In the genomic region with DNA sequence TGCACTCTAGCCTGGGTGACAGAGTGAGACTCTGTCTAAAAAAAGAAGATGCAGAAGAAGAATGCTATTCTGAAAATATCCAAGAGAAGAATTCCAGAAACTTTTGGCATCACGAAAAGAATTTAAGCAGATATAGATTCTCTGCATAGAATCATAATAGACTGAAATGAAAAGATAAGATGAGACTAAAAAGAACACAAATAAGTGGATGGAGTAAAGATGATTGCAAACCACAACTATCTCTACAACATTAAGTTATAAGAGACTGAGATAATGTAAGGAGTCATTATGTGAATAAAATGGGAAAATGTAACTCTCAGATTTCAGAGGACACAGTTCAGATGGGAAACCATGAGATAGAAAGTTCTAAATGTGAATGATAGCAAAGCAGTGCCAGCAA, we compare ENCODE assay signal across 24 cellular contexts.
DNase-seq lines count a peak whose midpoint lies in the region; ATAC-seq, FAIRE-seq and TF ChIP-seq lines count a peak whose summit lies in the region.
"Had no signal": no experiment of that assay in that cellular context is flagged by ENCODE, and none has a peak within 500 bp of the region (broad histone marks: within the 10 kb centered on the region; RNA-seq: fewer than 3 reads in every experiment).

No MANE protein-coding gene starts in this region.

- no peak for ATAC-seq in GM21390 (IDR thresholded peaks at IDR 0.05; ENCODE audit: unreplicated experiment)
- ATAC-seq: CD8-positive, alpha-beta T cell; GM12878 had no signal

- no peak for FAIRE-seq in GM19239 (lab: Jason Lieb, UNC)
- FAIRE-seq: A204.1, GM12878, GM12892, GM18507 had no signal

- no peaks in the 10 kb centered on the region for H3K9me2 ChIP-seq in SK-N-SH

- H3K9ac ChIP-seq in SK-N-SH: no peak overlapping the region
- H3K9ac ChIP-seq: BLaER1 treated with 17β-estradiol and CSF1 and Interleukin-3, amounts not matched to agents 10 nM and 100 nM had no signal

- H3K36me3 ChIP-seq in SK-N-SH (replicated peaks in 1 of 2; ENCODE audit: control insufficient read depth in 1 of 2, insufficient read depth in 2 of 2, low read length in 1 of 2): no peaks in the 10 kb centered on the region
- H3K36me3 ChIP-seq: BLaER1 treated with 17β-estradiol and CSF1 and Interleukin-3, amounts not matched to agents 10 nM and 100 nM had no signal

- H3F3A ChIP-seq in SK-N-SH (replicated peaks; ENCODE audit: insufficient read depth): peaks cover 46% of the 10 kb centered on the region

- H3K4me1 ChIP-seq in SK-N-SH (ENCODE audit: control insufficient read depth in 1 of 2, insufficient read depth in 2 of 2, low read depth in 1 of 2, low read length in 1 of 2): peaks cover 0 to 8% of the 10 kb centered on the region in 2 experiments; a peak in 1 of 4 replicates
- H3K4me1 ChIP-seq: BLaER1 treated with 17β-estradiol and CSF1 and Interleukin-3, amounts not matched to agents 10 nM and 100 nM had no signal

- H3K9me3 Mint-ChIP-seq in chondrocyte (ENCODE audit: low read depth): no peaks in the 10 kb centered on the region
- peaks cover 3% of the 10 kb centered on the region for H3K9me3 Mint-ChIP-seq in nephron
- H3K9me3 Mint-ChIP-seq: CD4-positive, alpha-beta T cell; CD8-positive, alpha-beta T cell had no signal

- H3K4me1 Mint-ChIP-seq in chondrocyte (ENCODE audit: low read depth): peaks cover 53% of the 10 kb centered on the region
- H3K4me1 Mint-ChIP-seq in nephron: peaks cover 40% of the 10 kb centered on the region
- H3K4me1 Mint-ChIP-seq: B cell had no signal

- no peaks in the 10 kb centered on the region for H3K27me3 ChIP-seq in SK-N-SH (ENCODE audit: insufficient read depth)
- H3K27me3 ChIP-seq: BLaER1 treated with 17β-estradiol and CSF1 and Interleukin-3, amounts not matched to agents 10 nM and 100 nM had no signal

- H3K4me2 ChIP-seq in SK-N-SH: no peak overlapping the region
- H3K4me2 ChIP-seq: BLaER1 treated with 17β-estradiol and CSF1 and Interleukin-3, amounts not matched to agents 10 nM and 100 nM had no signal

- no peak for TF ChIP-seq RAD21 in SK-N-SH (IDR thresholded peaks at IDR 0.05; ENCODE audit: low read length)

- 56% methylated on average over 1 of the region's 1 CpG for WGBS in SK-N-SH (ENCODE audit: low lambda C conversion rate)

- peak overlapping the region; percentile 18 for H3K27ac Mint-ChIP-seq in chondrocyte (ENCODE audit: unreplicated experiment)
- peak overlapping the region in 2 of 3 experiments; percentile 4 to 10 for H3K27ac Mint-ChIP-seq in nephron
- H3K27ac Mint-ChIP-seq: B cell; CD4-positive, alpha-beta T cell; CD8-positive, alpha-beta T cell had no signal

- no peak for DNase-seq in SK-N-SH
- no peak for DNase-seq in chondrocyte (ENCODE audit: low spot score)
- no peak for DNase-seq in COLO668 (lab: John Stamatoyannopoulos, UW; ENCODE audit: unreplicated experiment)
- DNase-seq in DMS153 (lab: John Stamatoyannopoulos, UW): no peak
- DNase-seq in GM19239 (ENCODE audit: insufficient read length, low spot score): no peak
- DNase-seq: 8988T; AML-193; CD4-positive, alpha-beta T cell; CD8-positive, alpha-beta T cell; COR-L47; DMS 273 treated with DMSO at 0.1 percent for 48 hours; DMS79; DND-41; EL; GDM1 had no signal

- peak overlapping the region in 1 of 2 experiments; percentile 28; a peak in 2 of 4 replicates for H3K27ac ChIP-seq in SK-N-SH (ENCODE audit: low read depth in 2 of 2, low read length in 1 of 2)
- H3K27ac ChIP-seq: BLaER1 treated with 17β-estradiol and CSF1 and Interleukin-3, amounts not matched to agents 10 nM and 100 nM; C4-2B had no signal

- H3K4me3 Mint-ChIP-seq in chondrocyte (ENCODE audit: unreplicated experiment): no peak overlapping the region
- no peak overlapping the region for H3K4me3 Mint-ChIP-seq in nephron
- H3K4me3 Mint-ChIP-seq: B cell; CD4-positive, alpha-beta T cell; CD8-positive, alpha-beta T cell had no signal

- POLR2A ChIA-PET in SK-N-SH (lab: Yijun Ruan, JAX): no interaction called here

- no peaks in the 10 kb centered on the region for H3K9me3 ChIP-seq in SK-N-SH
- H3K9me3 ChIP-seq: BLaER1 treated with 17β-estradiol and CSF1 and Interleukin-3, amounts not matched to agents 10 nM and 100 nM had no signal

- no peak for TF ChIP-seq EP300 in SK-N-SH (IDR thresholded peaks at IDR 0.05; ENCODE audit: borderline replicate concordance in 1 of 2, low read depth in 1 of 2, low read length in 1 of 2)

- H3K27me3 Mint-ChIP-seq in chondrocyte (ENCODE audit: low read depth) (no peaks in the 10 kb centered on the region), nephron (ENCODE audit: low read depth) (no peaks in the 10 kb centered on the region)

- CTCF ChIA-PET in SK-N-SH (lab: Yijun Ruan, JAX): no interaction called here

- no peaks in the 10 kb centered on the region for H4K20me1 ChIP-seq in SK-N-SH (ENCODE audit: insufficient read depth)
- H4K20me1 ChIP-seq: BLaER1 treated with 17β-estradiol and CSF1 and Interleukin-3, amounts not matched to agents 10 nM and 100 nM had no signal

- 0 out of 2 replicates have a peak overlapping the region, but pooled peaks have one; percentile 39 for H2AFZ ChIP-seq in SK-N-SH (ENCODE audit: low read depth)

- H3K4me3 ChIP-seq in SK-N-SH (ENCODE audit: low read depth in 2 of 2, low read length in 1 of 2): no peak overlapping the region
- H3K4me3 ChIP-seq: BLaER1 treated with 17β-estradiol and CSF1 and Interleukin-3, amounts not matched to agents 10 nM and 100 nM; GM12878 had no signal

- TF ChIP-seq CTCF in SK-N-SH (IDR thresholded peaks at IDR 0.05): no peak
- no peak for TF ChIP-seq CTCF in chondrocyte (IDR thresholded peaks at IDR 0.05)
- TF ChIP-seq CTCF in nephron (IDR thresholded peaks at IDR 0.05; ENCODE audit: unreplicated experiment in 3 of 3): no peak

- H3K36me3 Mint-ChIP-seq in chondrocyte (ENCODE audit: low read depth) (no peaks in the 10 kb centered on the region), nephron (ENCODE audit: low read depth) (no peaks in the 10 kb centered on the region)
- H3K36me3 Mint-ChIP-seq: CD8-positive, alpha-beta T cell had no signal

- no peaks in the 10 kb centered on the region for H3K79me2 ChIP-seq in SK-N-SH (ENCODE audit: insufficient read depth)

TF ChIP-seq in SK-N-SH, 30 proteins besides CTCF, POLR2A, EP300 and RAD21:
- TF ChIP-seq TEAD4 (IDR thresholded peaks at IDR 0.05; ENCODE audit: borderline replicate concordance, insufficient read depth) (no peak), NRF1 (IDR thresholded peaks at IDR 0.05; ENCODE audit: low read depth, low read length) (no peak), YY1 (IDR thresholded peaks at IDR 0.05; ENCODE audit: low read depth) (no peak), SMC3 (IDR thresholded peaks at IDR 0.05; ENCODE audit: low read depth, low read length) (no peak), CHD2 (IDR thresholded peaks at IDR 0.05; ENCODE audit: low read length, partially characterized antibody) (no peak), JUND (IDR thresholded peaks at IDR 0.05) (no peak), RXRA (IDR thresholded peaks at IDR 0.05; ENCODE audit: borderline replicate concordance, low read depth) (no peak), FOXJ3 (CRISPR knock-in tag; IDR thresholded peaks at IDR 0.05) (no peak), EZH2phosphoT487 (IDR thresholded peaks at IDR 0.05; ENCODE audit: borderline replicate concordance, low read depth) (no peak)
- TF ChIP-seq, protein P1, sequence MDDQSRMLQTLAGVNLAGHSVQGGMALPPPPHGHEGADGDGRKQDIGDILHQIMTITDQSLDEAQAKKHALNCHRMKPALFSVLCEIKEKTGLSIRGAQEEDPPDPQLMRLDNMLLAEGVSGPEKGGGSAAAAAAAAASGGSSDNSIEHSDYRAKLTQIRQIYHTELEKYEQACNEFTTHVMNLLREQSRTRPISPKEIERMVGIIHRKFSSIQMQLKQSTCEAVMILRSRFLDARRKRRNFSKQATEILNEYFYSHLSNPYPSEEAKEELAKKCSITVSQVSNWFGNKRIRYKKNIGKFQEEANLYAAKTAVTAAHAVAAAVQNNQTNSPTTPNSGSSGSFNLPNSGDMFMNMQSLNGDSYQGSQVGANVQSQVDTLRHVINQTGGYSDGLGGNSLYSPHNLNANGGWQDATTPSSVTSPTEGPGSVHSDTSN (IDR thresholded peaks at IDR 0.05): no peak
- TF ChIP-seq, protein P2, sequence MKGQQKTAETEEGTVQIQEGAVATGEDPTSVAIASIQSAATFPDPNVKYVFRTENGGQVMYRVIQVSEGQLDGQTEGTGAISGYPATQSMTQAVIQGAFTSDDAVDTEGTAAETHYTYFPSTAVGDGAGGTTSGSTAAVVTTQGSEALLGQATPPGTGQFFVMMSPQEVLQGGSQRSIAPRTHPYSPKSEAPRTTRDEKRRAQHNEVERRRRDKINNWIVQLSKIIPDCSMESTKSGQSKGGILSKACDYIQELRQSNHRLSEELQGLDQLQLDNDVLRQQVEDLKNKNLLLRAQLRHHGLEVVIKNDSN (IDR thresholded peaks at IDR 0.05; ENCODE audit: borderline replicate concordance, low read depth): no peak
